Comparison of ENCODE assay signal across 8 cellular contexts in the genomic region with DNA sequence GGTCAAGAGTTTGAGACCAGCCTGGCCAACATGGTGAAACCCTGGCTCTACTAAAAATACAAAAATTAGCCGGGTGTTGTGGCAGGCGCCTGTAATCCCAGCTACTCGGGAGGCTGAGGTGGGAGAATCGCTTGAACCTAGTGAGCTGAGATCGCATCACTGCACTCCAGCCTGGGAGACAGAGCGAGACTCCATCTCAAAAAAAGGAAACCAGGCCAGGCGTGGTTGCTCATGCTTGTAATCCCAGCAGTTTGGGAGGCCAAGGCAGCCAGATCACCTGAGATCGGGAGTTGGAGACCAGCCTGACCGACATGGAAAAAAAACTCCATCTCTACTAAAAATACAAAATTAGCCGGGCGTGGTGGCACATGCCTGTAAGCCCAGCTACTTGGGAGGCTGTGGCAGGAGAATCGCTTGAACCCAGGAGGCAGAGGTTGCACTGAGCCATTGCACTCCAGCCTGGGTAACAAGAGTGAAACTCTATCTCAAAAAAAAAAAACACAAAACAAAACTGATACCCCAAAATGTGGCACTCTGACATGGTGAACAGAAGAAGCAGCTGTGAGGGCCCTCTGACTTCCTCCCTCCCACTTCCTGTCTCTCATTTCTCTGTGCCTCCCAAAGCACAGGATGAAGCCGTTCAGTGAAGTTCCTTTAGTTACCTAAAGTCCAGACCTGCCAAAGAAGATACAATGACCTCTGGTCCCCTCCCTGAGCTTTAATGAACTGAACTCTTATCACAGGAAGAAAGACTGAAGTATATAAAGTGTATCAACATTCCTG.
DNase-seq lines count a peak whose midpoint lies in the region; ATAC-seq, FAIRE-seq and TF ChIP-seq lines count a peak whose summit lies in the region.
"Not testable (repeated sequence)": the region's sequence is repeated elsewhere in the genome, so short reads cannot be mapped to it uniquely, and the experiment has no call there.

No MANE protein-coding gene starts in this region.

- not testable (repeated sequence) for TF ChIP-seq POLR2A in GM12892 (IDR thresholded peaks at IDR 0.05; ENCODE audit: low read depth, low read length)

- not testable (repeated sequence) for H3K4me1 Mint-ChIP-seq in T-helper 17 cell
- peaks cover 20% of the 10 kb centered on the region for H3K4me1 Mint-ChIP-seq in activated naive CD4-positive, alpha-beta T cell treated with anti-CD3 and anti-CD28 coated beads, Interleukin-2, amount 10 ng/mL, durations not matched to agents 7 days and 5 days
- H3K4me1 Mint-ChIP-seq in stimulated activated memory B cell treated with anti-CD40 and anti-IgM and Interleukin-4, amounts not matched to agents 10 μg/mL and 1 μg/mL and 100 μg/mL, for 72 hours = peaks cover 15% of the 10 kb centered on the region

- peak overlapping the region; percentile 5 for H3K4me3 Mint-ChIP-seq in T-helper 17 cell
- H3K4me3 Mint-ChIP-seq in activated naive CD4-positive, alpha-beta T cell treated with anti-CD3 and anti-CD28 coated beads, Interleukin-2, amount 10 ng/mL, durations not matched to agents 7 days and 5 days; stimulated activated memory B cell treated with anti-CD40 and anti-IgM and Interleukin-4, amounts not matched to agents 10 μg/mL and 1 μg/mL and 100 μg/mL, for 72 hours: not testable (repeated sequence)

- peak; percentile 90 for FAIRE-seq in GM12892 (lab: Jason Lieb, UNC)
- FAIRE-seq in GM19239 (lab: Jason Lieb, UNC) = peak; percentile 69

- H3K9me3 ChIP-seq in T-helper 17 cell (ENCODE audit: control insufficient read depth, low read length, poor library complexity, severe bottlenecking) = not testable (repeated sequence)

- ATAC-seq in GM21529 (IDR thresholded peaks at IDR 0.05; ENCODE audit: unreplicated experiment) (peak; percentile 95), HG02981 (IDR thresholded peaks at IDR 0.05; ENCODE audit: unreplicated experiment) (peak; percentile 72), HG03520 (IDR thresholded peaks at IDR 0.05; ENCODE audit: unreplicated experiment) (peak; percentile 79)
- not testable (repeated sequence) for ATAC-seq in T-helper 17 cell
- peak; percentile 70 for ATAC-seq in stimulated activated memory B cell treated with anti-CD40 and anti-IgM and Interleukin-4, amounts not matched to agents 10 μg/mL and 1 μg/mL and 100 μg/mL, for 72 hours

- CTCF ChIA-PET in activated naive CD4-positive, alpha-beta T cell treated with anti-CD3 and anti-CD28 coated beads, Interleukin-2, amount 10 ng/mL, durations not matched to agents 7 days and 5 days (lab: Charles Lee) = interaction anchor here (1.0 to 1.2 kb wide), 2 partner anchors 19 to 167 kb away, joined by 3 read pairs; no protein-coding TSS in a partner anchor

- H3K27ac Mint-ChIP-seq in T-helper 17 cell = peak overlapping the region; percentile 32
- H3K27ac Mint-ChIP-seq in activated naive CD4-positive, alpha-beta T cell treated with anti-CD3 and anti-CD28 coated beads, Interleukin-2, amount 10 ng/mL, durations not matched to agents 7 days and 5 days = peak overlapping the region; percentile 6
- peak overlapping the region; percentile 86 for H3K27ac Mint-ChIP-seq in stimulated activated memory B cell treated with anti-CD40 and anti-IgM and Interleukin-4, amounts not matched to agents 10 μg/mL and 1 μg/mL and 100 μg/mL, for 72 hours

- DNase-seq in GM12892 (ENCODE audit: insufficient read length) = peak; percentile 43
- DNase-seq in GM19239 (ENCODE audit: insufficient read length, low spot score); T-helper 17 cell: not testable (repeated sequence)
- DNase-seq in activated naive CD4-positive, alpha-beta T cell treated with anti-CD3 and anti-CD28 coated beads, Interleukin-2, amount 10 ng/mL, durations not matched to agents 7 days and 5 days = peak; percentile 46

- not testable (repeated sequence) for H3K36me3 Mint-ChIP-seq in T-helper 17 cell (ENCODE audit: low read depth); activated naive CD4-positive, alpha-beta T cell treated with anti-CD3 and anti-CD28 coated beads, Interleukin-2, amount 10 ng/mL, durations not matched to agents 7 days and 5 days; stimulated activated memory B cell treated with anti-CD40 and anti-IgM and Interleukin-4, amounts not matched to agents 10 μg/mL and 1 μg/mL and 100 μg/mL, for 72 hours

- H3K27me3 Mint-ChIP-seq in T-helper 17 cell; activated naive CD4-positive, alpha-beta T cell treated with anti-CD3 and anti-CD28 coated beads, Interleukin-2, amount 10 ng/mL, durations not matched to agents 7 days and 5 days; stimulated activated memory B cell treated with anti-CD40 and anti-IgM and Interleukin-4, amounts not matched to agents 10 μg/mL and 1 μg/mL and 100 μg/mL, for 72 hours: not testable (repeated sequence)

- peaks cover 13% of the 10 kb centered on the region for H3K9me3 Mint-ChIP-seq in activated naive CD4-positive, alpha-beta T cell treated with anti-CD3 and anti-CD28 coated beads, Interleukin-2, amount 10 ng/mL, durations not matched to agents 7 days and 5 days
- not testable (repeated sequence) for H3K9me3 Mint-ChIP-seq in stimulated activated memory B cell treated with anti-CD40 and anti-IgM and Interleukin-4, amounts not matched to agents 10 μg/mL and 1 μg/mL and 100 μg/mL, for 72 hours

Comparison
In these comparisons a context has a peak if more than half of its experiments do, and no peak if none do; other contexts are left out.
1. H3K27ac Mint-ChIP-seq: peak in every context shown above with its lines; median percentile 86 in stimulated activated memory B cell treated with anti-CD40 and anti-IgM and Interleukin-4, amounts not matched to agents 10 μg/mL and 1 μg/mL and 100 μg/mL, for 72 hours; 32 in T-helper 17 cell; 6 in activated naive CD4-positive, alpha-beta T cell treated with anti-CD3 and anti-CD28 coated beads, Interleukin-2, amount 10 ng/mL, durations not matched to agents 7 days and 5 days.